15 cellular contexts compared by ENCODE assay signal in genomic region chr11:125532668-125533067, GRCh38. TPM values are rescaled to one million over a fixed set of nuclear protein-coding genes. Genes with fewer than 3 reads are reported as not detected.
DNase-seq lines count a peak whose midpoint lies in the region; ATAC-seq and TF ChIP-seq lines count a peak whose summit lies in the region.
"Had no signal": no experiment of that assay in that cellular context is flagged by ENCODE, and none has a peak within 500 bp of the region (broad histone marks: within the 10 kb centered on the region; RNA-seq: fewer than 3 reads in every experiment).

No MANE protein-coding gene starts in this region.

- peaks cover 18% of the 10 kb centered on the region for H3K4me1 Mint-ChIP-seq in mesothelial cell of epicardium
- peaks cover 0 to 1% (median 0%) of the 10 kb centered on the region in 7 donors for H3K4me1 Mint-ChIP-seq in naive thymus-derived CD4-positive, alpha-beta T cell
- H3K4me1 Mint-ChIP-seq in activated T-cell treated with anti-CD3 and anti-CD28 coated beads, Interleukin-2, amount 50 U/mL, for 4 hours (ENCODE audit: low read depth): no peaks in the 10 kb centered on the region
- H3K4me1 Mint-ChIP-seq: GM23338 had no signal

- no peaks in the 10 kb centered on the region for H3K27me3 ChIP-seq in WERI-Rb-1 (ENCODE audit: insufficient read depth, low read depth, severe bottlenecking)
- no peaks in the 10 kb centered on the region for H3K27me3 ChIP-seq in naive thymus-derived CD4-positive, alpha-beta T cell (ENCODE audit: control insufficient read depth in 2 of 2, insufficient read depth in 2 of 2, low read length in 2 of 2)
- H3K27me3 ChIP-seq: BLaER1 treated with 17β-estradiol and CSF1 and Interleukin-3, amounts not matched to agents 10 nM and 100 nM had no signal

- H3K4me3 Mint-ChIP-seq in mesothelial cell of epicardium: no peak overlapping the region
- H3K4me3 Mint-ChIP-seq in naive thymus-derived CD4-positive, alpha-beta T cell: no peak overlapping the region
- no peak overlapping the region for H3K4me3 Mint-ChIP-seq in activated T-cell treated with anti-CD3 and anti-CD28 coated beads, Interleukin-2, amount 50 U/mL, for 4 hours
- H3K4me3 Mint-ChIP-seq: CD4-positive, CD25-positive, alpha-beta regulatory T cell; GM23338 had no signal

- intact Hi-C loops in naive thymus-derived CD4-positive, alpha-beta T cell (cut with micrococcal nuclease): no loop called here

- DNase-seq in HUDEP-2 (lab: John Stamatoyannopoulos, UW; ENCODE audit: unreplicated experiment in 76 of 76): peak in 71 of 76 experiments; percentile 11 to 89 (median 63)
- peak; percentile 37 for DNase-seq in SK-N-DZ (ENCODE audit: low spot score)
- DNase-seq in WERI-Rb-1: peak; percentile 57
- no peak for DNase-seq in mesothelial cell of epicardium (ENCODE audit: low spot score in 2 of 2, unreplicated experiment in 2 of 2)
- DNase-seq in naive thymus-derived CD4-positive, alpha-beta T cell: no peak
- no peak for DNase-seq in activated T-cell treated with anti-CD3 and anti-CD28 coated beads, Interleukin-2, amount 50 U/mL, for 4 hours
- no peak for DNase-seq in NK-92 (lab: John Stamatoyannopoulos, UW; ENCODE audit: unreplicated experiment)
- DNase-seq: ACHN; Calu3; CD4-positive, CD25-positive, alpha-beta regulatory T cell; DMS 273 treated with DMSO at 0.1 percent for 48 hours; H7 had no signal

- ATAC-seq in naive thymus-derived CD4-positive, alpha-beta T cell: no peak
- ATAC-seq in activated T-cell treated with anti-CD3 and anti-CD28 coated beads, Interleukin-2, amount 50 U/mL, for 4 hours: no peak
- ATAC-seq: GM12878, GM23338 had no signal

- H3K9me3 ChIP-seq in WERI-Rb-1 (ENCODE audit: severe bottlenecking): no peaks in the 10 kb centered on the region
- H3K9me3 ChIP-seq in naive thymus-derived CD4-positive, alpha-beta T cell (ENCODE audit: control insufficient read depth in 2 of 3, low read length in 3 of 3): no peaks in the 10 kb centered on the region

- TF ChIP-seq CTCF in WERI-Rb-1 (IDR thresholded peaks at IDR 0.05; ENCODE audit: low read depth, low read length) (no peak), mesothelial cell of epicardium (IDR thresholded peaks at IDR 0.05; ENCODE audit: unreplicated experiment) (no peak)

- no peaks in the 10 kb centered on the region for H3K36me3 ChIP-seq in WERI-Rb-1
- no peaks in the 10 kb centered on the region for H3K36me3 ChIP-seq in naive thymus-derived CD4-positive, alpha-beta T cell (ENCODE audit: control insufficient read depth in 2 of 3, insufficient read depth in 3 of 3, low read length in 3 of 3)
- H3K36me3 ChIP-seq: BLaER1 treated with 17β-estradiol and CSF1 and Interleukin-3, amounts not matched to agents 10 nM and 100 nM had no signal

- H3K4me1 ChIP-seq in naive thymus-derived CD4-positive, alpha-beta T cell (ENCODE audit: control insufficient read depth in 2 of 2, insufficient read depth in 2 of 2, low read length in 2 of 2): no peaks in the 10 kb centered on the region
- H3K4me1 ChIP-seq: BLaER1 treated with 17β-estradiol and CSF1 and Interleukin-3, amounts not matched to agents 10 nM and 100 nM had no signal

- H3K4me3 ChIP-seq in WERI-Rb-1 (ENCODE audit: low read depth, low read length): no peak overlapping the region
- H3K4me3 ChIP-seq in naive thymus-derived CD4-positive, alpha-beta T cell (ENCODE audit: low read length): no peak overlapping the region
- H3K4me3 ChIP-seq: BLaER1 treated with 17β-estradiol and CSF1 and Interleukin-3, amounts not matched to agents 10 nM and 100 nM; GM12878; GM23338 had no signal

- no peaks in the 10 kb centered on the region for H3K36me3 Mint-ChIP-seq in mesothelial cell of epicardium
- H3K36me3 Mint-ChIP-seq in naive thymus-derived CD4-positive, alpha-beta T cell: peaks cover 0 to 4% (median 0%) of the 10 kb centered on the region in 5 donors
- no peaks in the 10 kb centered on the region for H3K36me3 Mint-ChIP-seq in activated T-cell treated with anti-CD3 and anti-CD28 coated beads, Interleukin-2, amount 50 U/mL, for 4 hours (ENCODE audit: insufficient read depth)
- H3K36me3 Mint-ChIP-seq: CD4-positive, CD25-positive, alpha-beta regulatory T cell had no signal

- POLR2A ChIA-PET in naive thymus-derived CD4-positive, alpha-beta T cell (lab: Charles Lee): no interaction called here

- H3K9me3 Mint-ChIP-seq in mesothelial cell of epicardium: no peaks in the 10 kb centered on the region
- peaks cover 0 to 3% (median 0%) of the 10 kb centered on the region in 11 donors for H3K9me3 Mint-ChIP-seq in naive thymus-derived CD4-positive, alpha-beta T cell
- H3K9me3 Mint-ChIP-seq in activated T-cell treated with anti-CD3 and anti-CD28 coated beads, Interleukin-2, amount 50 U/mL, for 4 hours: no peaks in the 10 kb centered on the region

- H3K27me3 Mint-ChIP-seq in mesothelial cell of epicardium (ENCODE audit: low read depth): no peaks in the 10 kb centered on the region
- peaks cover 0 to 25% (median 8%) of the 10 kb centered on the region in 5 donors for H3K27me3 Mint-ChIP-seq in naive thymus-derived CD4-positive, alpha-beta T cell
- peaks cover 10% of the 10 kb centered on the region for H3K27me3 Mint-ChIP-seq in activated T-cell treated with anti-CD3 and anti-CD28 coated beads, Interleukin-2, amount 50 U/mL, for 4 hours (ENCODE audit: low read depth)

- H3K27ac ChIP-seq in WERI-Rb-1: no peak overlapping the region
- no peak overlapping the region for H3K27ac ChIP-seq in naive thymus-derived CD4-positive, alpha-beta T cell (ENCODE audit: low read depth, low read length)
- H3K27ac ChIP-seq: BLaER1 treated with 17β-estradiol and CSF1 and Interleukin-3, amounts not matched to agents 10 nM and 100 nM had no signal

- CTCF ChIA-PET in naive thymus-derived CD4-positive, alpha-beta T cell (lab: Charles Lee): no interaction called here

- peak overlapping the region; percentile 40 for H3K27ac Mint-ChIP-seq in mesothelial cell of epicardium
- H3K27ac Mint-ChIP-seq in naive thymus-derived CD4-positive, alpha-beta T cell: no peak overlapping the region
- H3K27ac Mint-ChIP-seq: CD4-positive, CD25-positive, alpha-beta regulatory T cell; GM23338 had no signal

RNA-seq across cellular contexts. Expression of gene FEZ1, which starts 36.6 kb away (rescaled TPM):
- polyA plus RNA-seq in SK-N-DZ (2014; cell fraction: cytosol; rRNA removed): 3.9 and 4.6 TPM in 2 replicates
- 1.6 and 1.9 TPM in 2 replicates for polyA plus RNA-seq in SK-N-DZ (2014; cell fraction: nucleus; rRNA removed)
- total RNA-seq in mesothelial cell of epicardium: 12.0 to 14.0 TPM (median 12.8 TPM) in 3 replicates
- 1 to 10 TPM in 3 of 5 experiments, under 1 TPM in 1, not detected in 1; 0.87 to 6.6 (median 1.2) TPM for total RNA-seq in naive thymus-derived CD4-positive, alpha-beta T cell
- polyA plus RNA-seq in naive thymus-derived CD4-positive, alpha-beta T cell: not detected
- total RNA-seq in activated T-cell treated with anti-CD3 and anti-CD28 coated beads, Interleukin-2, amount 50 U/mL, for 4 hours: 1 to 10 TPM; 1.1 to 2.0 (median 1.5) TPM

RNA-seq across cellular contexts. Expression of gene EI24, which starts 36.6 kb away (rescaled TPM):
- 47.2 and 57.0 TPM in 2 replicates for polyA plus RNA-seq in SK-N-DZ (2014; cell fraction: cytosol; rRNA removed)
- polyA plus RNA-seq in SK-N-DZ (2014; cell fraction: nucleus; rRNA removed): 22.6 and 29.4 TPM in 2 replicates
- 67.2 to 69.3 TPM (median 67.8 TPM) in 3 replicates for total RNA-seq in mesothelial cell of epicardium
- total RNA-seq in naive thymus-derived CD4-positive, alpha-beta T cell: 10 to 100 TPM; 21.3 to 42.7 (median 35.7) TPM
- polyA plus RNA-seq in naive thymus-derived CD4-positive, alpha-beta T cell: 100 to 1,000 TPM in 1 of 2 donors, 10 to 100 TPM in 1; 79.4 to 102 TPM
- total RNA-seq in activated T-cell treated with anti-CD3 and anti-CD28 coated beads, Interleukin-2, amount 50 U/mL, for 4 hours: 10 to 100 TPM; 53.8 to 61.9 (median 57.2) TPM

RNA-seq across cellular contexts. Expression of gene STT3A, which starts 60.0 kb away (rescaled TPM):
- polyA plus RNA-seq in SK-N-DZ (2014; cell fraction: cytosol; rRNA removed): 33.3 and 41.1 TPM in 2 replicates
- 33.9 and 36.9 TPM in 2 replicates for polyA plus RNA-seq in SK-N-DZ (2014; cell fraction: nucleus; rRNA removed)
- total RNA-seq in mesothelial cell of epicardium: 146 to 167 TPM (median 162 TPM) in 3 replicates
- 100 to 1,000 TPM in 1 of 5 experiments, 10 to 100 TPM in 4; 39.6 to 153 (median 84.5) TPM for total RNA-seq in naive thymus-derived CD4-positive, alpha-beta T cell
- polyA plus RNA-seq in naive thymus-derived CD4-positive, alpha-beta T cell: 10 to 100 TPM; 27.3 to 60.6 TPM
- total RNA-seq in activated T-cell treated with anti-CD3 and anti-CD28 coated beads, Interleukin-2, amount 50 U/mL, for 4 hours: 100 to 1,000 TPM; 124 to 148 (median 141) TPM

Comparison
In these comparisons a context has a peak if more than half of its experiments do, and no peak if none do; other contexts are left out.
1. DNase-seq: peak in HUDEP-2 (71 of 76), SK-N-DZ (single experiment) and WERI-Rb-1 (single experiment); none in mesothelial cell of epicardium (0 of 2), naive thymus-derived CD4-positive, alpha-beta T cell (0 of 9), activated T-cell treated with anti-CD3 and anti-CD28 coated beads, Interleukin-2, amount 50 U/mL, for 4 hours (single experiment) and NK-92 (single experiment).